Comparison of ENCODE assay signal across 9 cellular contexts in the genomic region with DNA sequence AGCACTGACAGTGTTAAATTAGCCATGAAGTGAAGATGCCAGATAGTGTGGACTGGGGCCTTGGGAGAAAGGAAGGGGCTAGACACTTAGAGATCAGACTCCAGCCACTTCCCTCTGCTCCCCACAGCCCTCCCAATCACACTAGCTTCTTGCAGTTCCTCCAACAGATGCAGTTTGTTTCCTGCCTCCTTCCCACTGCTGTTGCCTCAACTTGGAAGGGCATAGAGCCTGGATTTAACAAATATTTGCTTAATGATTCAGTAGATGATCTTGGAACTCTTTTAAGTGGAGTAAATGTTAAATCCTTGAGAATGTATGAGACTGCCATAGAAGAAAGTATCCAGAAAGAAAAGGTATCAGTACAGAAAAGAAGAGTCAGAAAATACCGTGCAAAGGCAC. TPM values are rescaled to one million over a fixed set of nuclear protein-coding genes. Genes with fewer than 3 reads are reported as not detected.
DNase-seq lines count a peak whose midpoint lies in the region; ATAC-seq, FAIRE-seq and TF ChIP-seq lines count a peak whose summit lies in the region.
"Had no signal": no experiment of that assay in that cellular context is flagged by ENCODE, and none has a peak within 500 bp of the region (broad histone marks: within the 10 kb centered on the region; RNA-seq: fewer than 3 reads in every experiment).

No MANE protein-coding gene starts in this region.

- peak overlapping the region; percentile 98 for H3K4me2 ChIP-seq in HepG2 (ENCODE audit: low read depth, low read length)

- H3K36me3 ChIP-seq in heart right ventricle, result peaks cover 0 to 23% (median 17%) of the 10 kb centered on the region in 9 donors
- peaks cover 6 to 17% of the 10 kb centered on the region in 2 experiments for H3K36me3 ChIP-seq in HepG2 (replicated peaks in 1 of 2; ENCODE audit: control insufficient read depth in 1 of 2, insufficient read depth in 2 of 2, low read length in 2 of 2)

- intact Hi-C loops in heart right ventricle (cut with DNase I) (loop anchor here in 9 of 10 donors (2.0 to 5.0 kb wide), 6 partner anchors 47 to 488 kb away; a partner anchor contains a TSS), Right ventricle myocardium inferior (cut with DNase I) (loop anchor here (5.0 kb wide), 1 partner anchor 52 kb away; a partner anchor contains a TSS), HepG2 (cut with micrococcal nuclease; ENCODE audit: unreplicated experiment) (loop anchor here (2.0 to 5.0 kb wide), 3 partner anchors 53 to 233 kb away; a partner anchor contains a TSS)

- peaks cover 21% of the 10 kb centered on the region for H4K20me1 ChIP-seq in HepG2 (ENCODE audit: insufficient read depth, low read length)

- H3K27me3 ChIP-seq in heart right ventricle (no peaks in the 10 kb centered on the region), HepG2 (ENCODE audit: control insufficient read depth in 1 of 2, insufficient read depth in 2 of 2, low read length in 2 of 2) (no peaks in the 10 kb centered on the region; a peak in 1 of 5 replicates)

- H3K9me3 ChIP-seq in heart right ventricle (no peaks in the 10 kb centered on the region), HepG2 (ENCODE audit: low read length) (no peaks in the 10 kb centered on the region)

- FAIRE-seq in HepG2 (lab: Jason Lieb, UNC), result peak; percentile 4
- FAIRE-seq: GM18507 had no signal

- peaks cover 36% of the 10 kb centered on the region for H3K79me2 ChIP-seq in HepG2 (ENCODE audit: insufficient read depth, low read length)

- no peaks in the 10 kb centered on the region for H3K27me3 Mint-ChIP-seq in type B pancreatic cell

- H3K9me3 Mint-ChIP-seq in type B pancreatic cell, result no peaks in the 10 kb centered on the region

- TF ChIP-seq EP300 in HepG2 (IDR thresholded peaks at IDR 0.05; ENCODE audit: low read depth in 2 of 2, low read length in 2 of 2) (no peak), HepG2 (CRISPR knock-in tag; IDR thresholded peaks at IDR 0.05; ENCODE audit: borderline replicate concordance) (no peak)

- WGBS in heart right ventricle, 2 donors, result 37 to 48% methylated on average over 1 of the region's 1 CpG
- 2% methylated on average over 1 of the region's 1 CpG for WGBS in HepG2 (ENCODE audit: low lambda C conversion rate)

- peaks cover 24% of the 10 kb centered on the region for H3K4me1 Mint-ChIP-seq in type B pancreatic cell (ENCODE audit: unreplicated experiment)

- in situ Hi-C loops in HepG2 (cut with HindIII; ENCODE audit: extremely low pct_ligation_motif_present, low pct_unique_long_range_greater_than_20kb), result loop anchor here (5.0 to 25.0 kb wide), 3 partner anchors 68 to 848 kb away; a partner anchor contains a TSS

- TF ChIP-seq RAD21 in HepG2 (CRISPR knock-in tag; IDR thresholded peaks at IDR 0.05), result no peak

- TF ChIP-seq POLR2A in HepG2 (IDR thresholded peaks at IDR 0.05; ENCODE audit: insufficient read depth in 1 of 2, low read depth in 2 of 2, low read length in 2 of 2), result no peak

- peak overlapping the region; percentile 98 for H3K4me3 Mint-ChIP-seq in type B pancreatic cell

- H2AFZ ChIP-seq in HepG2 (ENCODE audit: low read length), result peak overlapping the region; percentile 72

- peak overlapping the region; percentile 66; the same call in 1 of the 2 replicates for H3K9ac ChIP-seq in HepG2 (ENCODE audit: insufficient read depth, low read depth, low read length)

- H3K36me3 Mint-ChIP-seq in type B pancreatic cell, result peaks cover 15% of the 10 kb centered on the region

- CTCF ChIA-PET in HepG2 (lab: Yijun Ruan, JAX; ENCODE audit: low intra/inter-chr PET ratio, low total read pairs), result interaction anchor here (3.9 kb wide), 1 partner anchor 97 kb away, joined by 27 read pairs; no protein-coding TSS in a partner anchor

- BruUV-seq in HepG2 (replicated peaks; lab: Mats Ljungman, UMichigan), result no TSS peak

- POLR2A ChIA-PET in HepG2 (lab: Yijun Ruan, JAX), result interaction anchor here (0.7 to 2.5 kb wide), 11 partner anchors 11 to 423 kb away, joined by 3 to 25 read pairs (median 6); a partner anchor contains a TSS

- TF ChIP-seq CTCF in heart right ventricle (IDR thresholded peaks at IDR 0.05) (no peak), HepG2 (CRISPR knock-in tag; IDR thresholded peaks at IDR 0.05) (no peak), type B pancreatic cell (conservative IDR thresholded peaks at IDR 0.05) (no peak)

- DNase-seq in heart right ventricle (peak in 1 of 2 donors; percentile 23), Right ventricle myocardium inferior (ENCODE audit: missing footprints) (no peak), HepG2 (ENCODE audit: low spot score) (peak; percentile 21), type B pancreatic cell (ENCODE audit: extremely low spot score, unreplicated experiment) (no peak), NCI-H446 treated with DMSO at 0.1 percent for 48 hours (lab: John Stamatoyannopoulos, UW) (no peak), iPS-NIHi11 (ENCODE audit: low spot score) (no peak), occipital lobe (lab: John Stamatoyannopoulos, UW) (no peak)

- H3K4me3 ChIP-seq in heart right ventricle (peak overlapping the region in 6 of 10 donors; percentile 87 to 95 (median 93)), HepG2 (replicated peaks in 1 of 3; ENCODE audit: insufficient read depth in 1 of 3, low read depth in 2 of 3, low read length in 3 of 3) (peak overlapping the region; percentile 89 to 99 (median 92); a peak in 5 of 6 replicates)

- H3K27ac ChIP-seq in heart right ventricle (peak overlapping the region; percentile 89 to 99 (median 98)), angular gyrus (ENCODE audit: low read depth, low read length) (peak overlapping the region; percentile 100), HepG2 (ENCODE audit: extremely low read length, insufficient read depth, low read length) (peak overlapping the region; percentile 95)

- ATAC-seq in heart right ventricle (no peak), Right ventricle myocardium inferior (no peak), HepG2 (no peak)

- H3K27ac Mint-ChIP-seq in type B pancreatic cell, result peak overlapping the region; percentile 99

- H3K4me1 ChIP-seq in heart right ventricle (peaks cover 3 to 43% (median 39%) of the 10 kb centered on the region in 9 donors), HepG2 (ENCODE audit: insufficient read depth, low read length) (peaks cover 46% of the 10 kb centered on the region)

RNA-seq across cellular contexts. Expression of a gene that starts 1.5 kb away (rescaled TPM):
- total RNA-seq in heart right ventricle (100 to 1,000 TPM in 2 of 10 donors, 10 to 100 TPM in 8; 62.5 to 133 (median 77.2) TPM), Right ventricle myocardium inferior (80.4 TPM), HepG2 (2016; rRNA removed; fragmentation: Illumina TruSeq; extraction: Trizol) (384 and 709 TPM in 2 replicates), type B pancreatic cell (ENCODE audit: low replicate concordance) (254 and 275 TPM in 2 replicates), occipital lobe (444 TPM)
- polyA plus RNA-seq in heart right ventricle (10 to 100 TPM; 15.4 to 53.2 TPM), HepG2 (2011; rRNA removed) (102 and 106 TPM in 2 replicates)
- 49.4 and 52.0 TPM in 2 replicates for total RNA-seq in HepG2 (2016; cell fraction: cytosol; rRNA removed; fragmentation: Illumina TruSeq; extraction: Trizol; ENCODE audit: low read depth)
- 384 and 712 TPM in 2 replicates for total RNA-seq in HepG2 (2016; cell fraction: insoluble cytoplasmic fraction; rRNA removed; fragmentation: Illumina TruSeq; extraction: Trizol)
- 128 and 149 TPM in 2 replicates for total RNA-seq in HepG2 (2016; cell fraction: membrane; rRNA removed; fragmentation: Illumina TruSeq; extraction: Trizol)
- 204 and 212 TPM in 2 replicates for total RNA-seq in HepG2 (2016; cell fraction: nucleus; rRNA removed; fragmentation: Illumina TruSeq; extraction: Trizol)
- polyA plus RNA-seq in HepG2 (2011; cell fraction: cytosol; rRNA removed), result 66.0 and 86.9 TPM in 2 replicates
- 34.9 and 38.3 TPM in 2 replicates for polyA plus RNA-seq in HepG2 (2011; cell fraction: nucleus; rRNA removed)
- polyA plus RNA-seq in HepG2 (2012), result 149 and 200 TPM in 2 replicates
- 39.8 and 47.1 TPM in 2 replicates for polyA plus RNA-seq in HepG2 (2016; cell fraction: cytosol; fragmentation: Illumina TruSeq; extraction: Trizol; ENCODE audit: low read depth)
- 442 and 506 TPM in 2 replicates for polyA plus RNA-seq in HepG2 (2016; cell fraction: insoluble cytoplasmic fraction; fragmentation: Illumina TruSeq; extraction: Trizol; ENCODE audit: low read depth)
- 90.4 and 101 TPM in 2 replicates for polyA plus RNA-seq in HepG2 (2016; cell fraction: membrane; fragmentation: Illumina TruSeq; extraction: Trizol; ENCODE audit: low read depth)
- polyA plus RNA-seq in HepG2 (2016; cell fraction: nucleus; fragmentation: Illumina TruSeq; extraction: Trizol; ENCODE audit: insufficient read depth, low read depth), result 131 and 143 TPM in 2 replicates
- polyA minus RNA-seq in HepG2 (2011; rRNA and poly(A)+ RNA removed; ENCODE audit: low replicate concordance), result 198 and 668 TPM in 2 replicates
- 190 and 223 TPM in 2 replicates for polyA minus RNA-seq in HepG2 (2011; cell fraction: cytosol; rRNA and poly(A)+ RNA removed)
- polyA minus RNA-seq in HepG2 (2011; cell fraction: nucleus; rRNA and poly(A)+ RNA removed), result 207 and 220 TPM in 2 replicates

RNA-seq across cellular contexts. Expression of a gene that starts 54.2 kb away (rescaled TPM):
- 10 to 100 TPM; 30.8 to 59.6 (median 45.3) TPM for total RNA-seq in heart right ventricle
- polyA plus RNA-seq in heart right ventricle, result 1,000 to 10,000 TPM in 1 of 2 donors, 10 to 100 TPM in 1; 38.4 to 1,166 TPM
- total RNA-seq in Right ventricle myocardium inferior, result 46.3 TPM
- total RNA-seq in HepG2 (2016; rRNA removed; fragmentation: Illumina TruSeq; extraction: Trizol), result 35.2 and 66.6 TPM in 2 replicates
- total RNA-seq in HepG2 (2016; cell fraction: cytosol; rRNA removed; fragmentation: Illumina TruSeq; extraction: Trizol; ENCODE audit: low read depth), result 24.5 and 24.8 TPM in 2 replicates
- 38.2 and 62.5 TPM in 2 replicates for total RNA-seq in HepG2 (2016; cell fraction: insoluble cytoplasmic fraction; rRNA removed; fragmentation: Illumina TruSeq; extraction: Trizol)
- total RNA-seq in HepG2 (2016; cell fraction: membrane; rRNA removed; fragmentation: Illumina TruSeq; extraction: Trizol), result 27.1 and 28.3 TPM in 2 replicates
- total RNA-seq in HepG2 (2016; cell fraction: nucleus; rRNA removed; fragmentation: Illumina TruSeq; extraction: Trizol), result 117 and 137 TPM in 2 replicates
- 82.4 and 101 TPM in 2 replicates for polyA plus RNA-seq in HepG2 (2011; rRNA removed)
- 18.7 and 25.0 TPM in 2 replicates for polyA plus RNA-seq in HepG2 (2011; cell fraction: cytosol; rRNA removed)
- 155 and 182 TPM in 2 replicates for polyA plus RNA-seq in HepG2 (2011; cell fraction: nucleus; rRNA removed)
- polyA plus RNA-seq in HepG2 (2012), result 136 and 141 TPM in 2 replicates
- 8.7 and 11.4 TPM in 2 replicates for polyA plus RNA-seq in HepG2 (2016; cell fraction: cytosol; fragmentation: Illumina TruSeq; extraction: Trizol; ENCODE audit: low read depth)
- polyA plus RNA-seq in HepG2 (2016; cell fraction: insoluble cytoplasmic fraction; fragmentation: Illumina TruSeq; extraction: Trizol; ENCODE audit: low read depth), result 24.0 and 27.5 TPM in 2 replicates
- polyA plus RNA-seq in HepG2 (2016; cell fraction: membrane; fragmentation: Illumina TruSeq; extraction: Trizol; ENCODE audit: low read depth), result 9.9 and 12.7 TPM in 2 replicates
- polyA plus RNA-seq in HepG2 (2016; cell fraction: nucleus; fragmentation: Illumina TruSeq; extraction: Trizol; ENCODE audit: insufficient read depth, low read depth), result 168 and 170 TPM in 2 replicates
- polyA minus RNA-seq in HepG2 (2011; rRNA and poly(A)+ RNA removed; ENCODE audit: low replicate concordance), result 12.6 and 13.7 TPM in 2 replicates
- 20.6 and 23.8 TPM in 2 replicates for polyA minus RNA-seq in HepG2 (2011; cell fraction: cytosol; rRNA and poly(A)+ RNA removed)
- polyA minus RNA-seq in HepG2 (2011; cell fraction: nucleus; rRNA and poly(A)+ RNA removed), result 238 and 270 TPM in 2 replicates
- total RNA-seq in type B pancreatic cell (ENCODE audit: low replicate concordance), result 100 and 106 TPM in 2 replicates
- total RNA-seq in occipital lobe, result 244 TPM
